Comparison of ENCODE assay signal across 9 cellular contexts in genomic region chr7:44131173-44132009, GRCh38. TPM values are rescaled to one million over a fixed set of nuclear protein-coding genes. Genes with fewer than 3 reads are reported as not detected.
A peak's percentile ranks its signal among the peaks of the same experiment; 100 is the strongest.
DNase-seq lines count a peak whose midpoint lies in the region; ATAC-seq and TF ChIP-seq lines count a peak whose summit lies in the region.
"Had no signal": no experiment of that assay in that cellular context is flagged by ENCODE, and none has a peak within 500 bp of the region (broad histone marks: within the 10 kb centered on the region; RNA-seq: fewer than 3 reads in every experiment).

No MANE protein-coding gene starts in this region.

- CTCF ChIA-PET in Panc1 (lab: Charles Lee): interaction anchor here (1.0 kb wide), 1 partner anchor 65 kb away, joined by 3 read pairs; no protein-coding TSS in a partner anchor

- H3K27me3 ChIP-seq in Panc1 (ENCODE audit: control insufficient read depth, insufficient read depth, low read length) (no peaks in the 10 kb centered on the region), uterus (no peaks in the 10 kb centered on the region)

- TF ChIP-seq POLR2A in uterus (IDR thresholded peaks at IDR 0.05): no peak

- H3K4me3 ChIP-seq in Panc1 (ENCODE audit: low read depth in 2 of 2, low read length in 2 of 2): no peak overlapping the region
- H3K4me3 ChIP-seq in uterus: no peak overlapping the region
- H3K4me3 ChIP-seq: lower lobe of right lung had no signal

- intact Hi-C loops in natural killer cell (cut with micrococcal nuclease): no loop called here
- intact Hi-C loops in Panc1 (cut with micrococcal nuclease; ENCODE audit: unreplicated experiment): loop anchor here (5.0 kb wide), 1 partner anchor 66 kb away; no protein-coding TSS in a partner anchor
- intact Hi-C loops in left cardiac atrium (cut with DNase I): no loop called here
- intact Hi-C loops in uterus (cut with DNase I; ENCODE audit: low total_unique reads): no loop called here

- H3K4me1 Mint-ChIP-seq in natural killer cell treated with Interleukin-12 subunit alpha and Interleukin-12 subunit beta and Interleukin-15 and Interleukin-18, amount 100 ng/mL, for 72 hours (ENCODE audit: low read depth in 2 of 2): no peaks in the 10 kb centered on the region
- H3K4me1 Mint-ChIP-seq in natural killer cell: no peaks in the 10 kb centered on the region

- peaks cover 12% of the 10 kb centered on the region for H3K4me1 ChIP-seq in Panc1 (ENCODE audit: control insufficient read depth, insufficient read depth, low read length)
- H3K4me1 ChIP-seq in uterus: no peaks in the 10 kb centered on the region
- H3K4me1 ChIP-seq: lower lobe of right lung had no signal

- no peak for DNase-seq in natural killer cell treated with Interleukin-12 subunit alpha and Interleukin-12 subunit beta and Interleukin-15 and Interleukin-18, amount 100 ng/mL, for 72 hours (ENCODE audit: low spot score)
- DNase-seq in natural killer cell: no peak
- DNase-seq in Panc1 (ENCODE audit: low read depth, low spot score): no peak
- peak; percentile 18 for DNase-seq in left cardiac atrium
- DNase-seq in NK-92 treated with Interleukin-12 subunit alpha and Interleukin-12 subunit beta, amount 100 ng/mL, for 24 hours (lab: John Stamatoyannopoulos, UW): no peak
- DNase-seq in dermis blood vessel endothelial cell: no peak
- DNase-seq in uterus: no peak
- no peak for DNase-seq in AG20443 (ENCODE audit: low spot score)
- DNase-seq: lower lobe of right lung had no signal

- no peak overlapping the region for H3K27ac Mint-ChIP-seq in natural killer cell treated with Interleukin-12 subunit alpha and Interleukin-12 subunit beta and Interleukin-15 and Interleukin-18, amount 100 ng/mL, for 72 hours
- no peak overlapping the region for H3K27ac Mint-ChIP-seq in natural killer cell

- BruUV-seq in Panc1 (replicated peaks; lab: Mats Ljungman, UMichigan): no TSS peak

- H3K27me3 Mint-ChIP-seq in natural killer cell treated with Interleukin-12 subunit alpha and Interleukin-12 subunit beta and Interleukin-15 and Interleukin-18, amount 100 ng/mL, for 72 hours: peaks cover 0 to 2% of the 10 kb centered on the region in 2 donors
- peaks cover 0 to 11% of the 10 kb centered on the region in 2 donors for H3K27me3 Mint-ChIP-seq in natural killer cell (ENCODE audit: low read depth in 2 of 2)

- no peak overlapping the region for H3K4me3 Mint-ChIP-seq in natural killer cell treated with Interleukin-12 subunit alpha and Interleukin-12 subunit beta and Interleukin-15 and Interleukin-18, amount 100 ng/mL, for 72 hours
- no peak overlapping the region for H3K4me3 Mint-ChIP-seq in natural killer cell

- no peaks in the 10 kb centered on the region for H3K9me3 ChIP-seq in Panc1 (ENCODE audit: control insufficient read depth, insufficient read depth, low read depth, low read length)
- no peaks in the 10 kb centered on the region for H3K9me3 ChIP-seq in uterus
- H3K9me3 ChIP-seq: lower lobe of right lung had no signal

- H3K9me3 Mint-ChIP-seq in natural killer cell treated with Interleukin-12 subunit alpha and Interleukin-12 subunit beta and Interleukin-15 and Interleukin-18, amount 100 ng/mL, for 72 hours: no peaks in the 10 kb centered on the region
- H3K9me3 Mint-ChIP-seq in natural killer cell: no peaks in the 10 kb centered on the region

- ATAC-seq in natural killer cell treated with Interleukin-12 subunit alpha and Interleukin-12 subunit beta and Interleukin-15 and Interleukin-18, amount 100 ng/mL, for 72 hours: peak; percentile 22 to 46
- ATAC-seq in natural killer cell (no peak), Panc1 (peak; percentile 84), left cardiac atrium (peak; percentile 47 to 51)
- ATAC-seq: lower lobe of right lung had no signal

- H3K36me3 Mint-ChIP-seq in natural killer cell treated with Interleukin-12 subunit alpha and Interleukin-12 subunit beta and Interleukin-15 and Interleukin-18, amount 100 ng/mL, for 72 hours: no peaks in the 10 kb centered on the region
- no peaks in the 10 kb centered on the region for H3K36me3 Mint-ChIP-seq in natural killer cell

- H3K27ac ChIP-seq in Panc1 (ENCODE audit: low read length): no peak overlapping the region
- H3K27ac ChIP-seq in uterus: no peak overlapping the region
- H3K27ac ChIP-seq: lower lobe of right lung had no signal

- H3K36me3 ChIP-seq in Panc1 (ENCODE audit: control insufficient read depth, insufficient read depth, low read length) (no peaks in the 10 kb centered on the region), uterus (no peaks in the 10 kb centered on the region)
- H3K36me3 ChIP-seq: lower lobe of right lung had no signal

- TF ChIP-seq CTCF in natural killer cell (IDR thresholded peaks at IDR 0.05) (no peak), Panc1 (IDR thresholded peaks at IDR 0.05) (peak; percentile 78; the same call in 1 of the 2 replicates), uterus (IDR thresholded peaks at IDR 0.05) (no peak)

- POLR2A ChIA-PET in Panc1 (lab: Charles Lee): interaction anchor here (0.5 kb wide), 1 partner anchor 109 kb away, joined by 5 read pairs; no protein-coding TSS in a partner anchor

- in situ Hi-C loops in Panc1 (cut with HindIII; ENCODE audit: low pct_unique_long_range_greater_than_20kb, low sequenced_read_pairs): no loop called here

RNA-seq across cellular contexts. Expression of gene POLD2, which starts 8.0 kb away (rescaled TPM):
- 100 to 1,000 TPM; 101 to 229 TPM for total RNA-seq in natural killer cell treated with Interleukin-12 subunit alpha and Interleukin-12 subunit beta and Interleukin-15 and Interleukin-18, amount 100 ng/mL, for 72 hours
- total RNA-seq in natural killer cell: 10 to 100 TPM; 30.1 to 38.3 (median 38.1) TPM
- total RNA-seq in Panc1 (2021; ENCODE audit: unreplicated experiment): 195 TPM
- polyA plus RNA-seq in Panc1 (2012; ENCODE audit: insufficient read length): 263 TPM
- 10 to 100 TPM; 95.8 to 98.9 TPM for total RNA-seq in left cardiac atrium
- total RNA-seq in dermis blood vessel endothelial cell: 44.4 and 89.1 TPM in 2 replicates
- 10 to 100 TPM; 12.9 to 73.3 (median 33.7) TPM for total RNA-seq in uterus

RNA-seq across cellular contexts. Expression of gene MYL7, which starts 9.7 kb away (rescaled TPM):
- not detected for total RNA-seq in natural killer cell treated with Interleukin-12 subunit alpha and Interleukin-12 subunit beta and Interleukin-15 and Interleukin-18, amount 100 ng/mL, for 72 hours
- total RNA-seq in natural killer cell (not detected), Panc1 (2021; ENCODE audit: unreplicated experiment) (not detected), left cardiac atrium (over 10,000 TPM; 20,486 to 20,690 TPM), dermis blood vessel endothelial cell (not detected in 2 replicates), uterus (not detected)
- polyA plus RNA-seq in Panc1 (2012; ENCODE audit: insufficient read length): not detected

RNA-seq across cellular contexts. Expression of gene AEBP1, which starts 27.2 kb away (rescaled TPM):
- total RNA-seq in natural killer cell treated with Interleukin-12 subunit alpha and Interleukin-12 subunit beta and Interleukin-15 and Interleukin-18, amount 100 ng/mL, for 72 hours: 1 to 10 TPM; 1.0 to 2.4 TPM
- 1 to 10 TPM; 3.3 to 9.0 (median 6.4) TPM for total RNA-seq in natural killer cell
- total RNA-seq in Panc1 (2021; ENCODE audit: unreplicated experiment): 0.62 TPM
- 1.2 TPM for polyA plus RNA-seq in Panc1 (2012; ENCODE audit: insufficient read length)
- 100 to 1,000 TPM in 1 of 2 donors, 10 to 100 TPM in 1; 65.0 to 117 TPM for total RNA-seq in left cardiac atrium
- 12.9 and 40.4 TPM in 2 replicates for total RNA-seq in dermis blood vessel endothelial cell
- total RNA-seq in uterus: 100 to 1,000 TPM in 3 of 4 donors, 10 to 100 TPM in 1; 88.9 to 395 (median 303) TPM

RNA-seq across cellular contexts. Expression of gene POLM, which starts 49.1 kb away (rescaled TPM):
- 10 to 100 TPM; 25.9 to 66.9 TPM for total RNA-seq in natural killer cell treated with Interleukin-12 subunit alpha and Interleukin-12 subunit beta and Interleukin-15 and Interleukin-18, amount 100 ng/mL, for 72 hours
- 10 to 100 TPM; 41.7 to 74.1 (median 50.9) TPM for total RNA-seq in natural killer cell
- total RNA-seq in Panc1 (2021; ENCODE audit: unreplicated experiment): 36.9 TPM
- polyA plus RNA-seq in Panc1 (2012; ENCODE audit: insufficient read length): 25.4 TPM
- 10 to 100 TPM; 20.0 to 22.1 TPM for total RNA-seq in left cardiac atrium
- 13.9 and 16.2 TPM in 2 replicates for total RNA-seq in dermis blood vessel endothelial cell
- 10 to 100 TPM; 10.6 to 33.6 (median 23.6) TPM for total RNA-seq in uterus

RNA-seq across cellular contexts. Expression of gene GCK, which starts 57.8 kb away (rescaled TPM):
- under 1 TPM in 1 of 2 donors, not detected in 1; 0.24 TPM for total RNA-seq in natural killer cell treated with Interleukin-12 subunit alpha and Interleukin-12 subunit beta and Interleukin-15 and Interleukin-18, amount 100 ng/mL, for 72 hours
- not detected for total RNA-seq in natural killer cell
- 0.36 TPM for total RNA-seq in Panc1 (2021; ENCODE audit: unreplicated experiment)
- polyA plus RNA-seq in Panc1 (2012; ENCODE audit: insufficient read length): 0.64 TPM
- total RNA-seq in left cardiac atrium: 1 to 10 TPM; 3.1 to 5.6 TPM
- 0.23 TPM in 1 of 2 replicates, not detected in the other for total RNA-seq in dermis blood vessel endothelial cell
- 1 to 10 TPM in 2 of 4 donors, under 1 TPM in 1, not detected in 1; 0.29 to 2.6 (median 1.8) TPM for total RNA-seq in uterus

Comparison
In these comparisons a context has a peak if more than half of its experiments do, and no peak if none do; other contexts are left out.
1. ATAC-seq: peak in natural killer cell treated with Interleukin-12 subunit alpha and Interleukin-12 subunit beta and Interleukin-15 and Interleukin-18, amount 100 ng/mL, for 72 hours (2 of 2), Panc1 (single experiment) and left cardiac atrium (2 of 2); none in natural killer cell (0 of 3).
2. RNA of gene MYL7, which starts 9.7 kb away (total RNA-seq): 20,486 to 20,690 TPM in left cardiac atrium; not detected in natural killer cell treated with Interleukin-12 subunit alpha and Interleukin-12 subunit beta and Interleukin-15 and Interleukin-18, amount 100 ng/mL, for 72 hours, not detected in natural killer cell, not detected in Panc1 (single experiment), not detected in dermis blood vessel endothelial cell and not detected in uterus; every median in the first group is over 1,000 times any median in the second.